Comparison of ENCODE assay signal across 8 cellular contexts in the genomic region with DNA sequence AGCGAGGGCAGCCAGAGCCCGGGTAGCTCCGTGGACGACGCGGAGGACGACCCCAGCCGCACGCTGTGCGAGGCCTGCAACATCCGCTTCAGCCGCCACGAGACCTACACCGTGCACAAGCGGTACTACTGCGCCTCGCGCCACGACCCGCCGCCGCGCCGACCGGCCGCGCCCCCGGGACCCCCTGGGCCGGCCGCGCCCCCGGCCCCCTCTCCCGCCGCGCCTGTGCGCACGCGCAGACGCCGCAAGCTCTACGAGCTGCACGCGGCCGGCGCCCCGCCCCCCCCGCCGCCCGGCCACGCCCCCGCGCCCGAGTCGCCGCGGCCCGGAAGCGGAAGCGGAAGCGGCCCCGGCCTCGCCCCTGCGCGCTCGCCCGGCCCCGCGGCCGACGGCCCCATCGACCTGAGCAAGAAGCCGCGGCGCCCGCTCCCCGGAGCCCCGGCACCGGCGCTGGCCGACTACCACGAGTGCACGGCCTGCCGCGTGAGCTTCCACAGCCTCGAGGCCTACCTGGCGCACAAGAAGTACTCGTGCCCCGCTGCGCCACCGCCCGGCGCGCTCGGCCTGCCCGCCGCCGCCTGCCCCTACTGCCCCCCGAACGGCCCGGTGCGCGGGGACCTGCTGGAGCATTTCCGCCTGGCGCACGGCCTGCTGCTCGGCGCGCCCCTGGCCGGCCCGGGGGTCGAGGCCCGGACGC. TPM values are rescaled to one million over a fixed set of nuclear protein-coding genes. Genes with fewer than 3 reads are reported as not detected.
A peak's percentile ranks its signal among the peaks of the same experiment; 100 is the strongest.
DNase-seq lines count a peak whose midpoint lies in the region; ATAC-seq, FAIRE-seq and TF ChIP-seq lines count a peak whose summit lies in the region.

No MANE protein-coding gene starts in this region.

- ATAC-seq in HG02678 (IDR thresholded peaks at IDR 0.05; ENCODE audit: unreplicated experiment) (peak; percentile 70), gastroesophageal sphincter (peak; percentile 83), thoracic aorta (ENCODE audit: insufficient number of reproducible peaks, low FRiP score, low read depth) (no peak)

- H3K4me3 ChIP-seq in Peyer's patch (peak overlapping the region; percentile 61 to 78 (median 71)), gastroesophageal sphincter (peak overlapping the region; percentile 71 to 81), ovary (peak overlapping the region; percentile 65), thoracic aorta (peak overlapping the region; percentile 81)

- H3K27me3 ChIP-seq in Peyer's patch (peaks cover 0 to under 1% of the 10 kb centered on the region in 2 donors), gastroesophageal sphincter (peaks cover 12% of the 10 kb centered on the region), ovary (no peaks in the 10 kb centered on the region), thoracic aorta (replicated peaks; ENCODE audit: insufficient read depth) (no peaks in the 10 kb centered on the region)

- no peaks in the 10 kb centered on the region for H3K36me3 ChIP-seq in Peyer's patch
- peaks cover 0 to 13% of the 10 kb centered on the region in 2 donors for H3K36me3 ChIP-seq in gastroesophageal sphincter
- H3K36me3 ChIP-seq in ovary, result no peaks in the 10 kb centered on the region
- no peaks in the 10 kb centered on the region for H3K36me3 ChIP-seq in thoracic aorta

- intact Hi-C loops in ovary (cut with DNase I), result no loop called here

- DNase-seq in GM12891 (ENCODE audit: insufficient read length, low spot score) (peak; percentile 90), Peyer's patch (peak; percentile 67 to 84 (median 71)), ovary (peak; percentile 78 to 90 (median 86)), thoracic aorta (ENCODE audit: low spot score) (no peak), SK-N-DZ (ENCODE audit: low spot score) (no peak)
- DNase-seq in activated naive CD4-positive, alpha-beta T cell (lab: John Stamatoyannopoulos, UW), result peak; percentile 55 to 85 (median 60)

- TF ChIP-seq POLR2A in GM12891 (IDR thresholded peaks at IDR 0.05; ENCODE audit: low read depth, low read length), result no peak
- TF ChIP-seq POLR2A in Peyer's patch (IDR thresholded peaks at IDR 0.05), result peak in 1 of 2 donors; percentile 46
- peak; percentile 57 to 66 for TF ChIP-seq POLR2A in gastroesophageal sphincter (IDR thresholded peaks at IDR 0.05)
- peak; percentile 44 for TF ChIP-seq POLR2A in ovary (IDR thresholded peaks at IDR 0.05)

- peak; percentile 26 for FAIRE-seq in GM12891 (lab: Jason Lieb, UNC)

- TF ChIP-seq EP300 in gastroesophageal sphincter (IDR thresholded peaks at IDR 0.05), result no peak
- TF ChIP-seq EP300 in ovary (IDR thresholded peaks at IDR 0.05), result no peak

- WGBS in gastroesophageal sphincter (ENCODE audit: low coverage in 1 of 2), 2 donors, result no CpG with 5 or more reads among the region's 113 CpGs
- 1 to 2% (median 1%) methylated on average over 14 to 112 of the region's 113 CpGs for WGBS in ovary, 3 donors

- H3K27ac ChIP-seq in Peyer's patch (peak overlapping the region; percentile 68 to 88 (median 82)), gastroesophageal sphincter (peak overlapping the region; percentile 68 to 97 (median 87)), ovary (peak overlapping the region in 1 of 2 donors; percentile 83), thoracic aorta (no peak overlapping the region)

- peaks cover 0 to 9% (median 4%) of the 10 kb centered on the region in 4 donors for H3K4me1 ChIP-seq in Peyer's patch
- H3K4me1 ChIP-seq in gastroesophageal sphincter, result peaks cover 0 to 30% (median 21%) of the 10 kb centered on the region in 3 donors
- peaks cover 20% of the 10 kb centered on the region for H3K4me1 ChIP-seq in ovary (ENCODE audit: insufficient read depth)
- H3K4me1 ChIP-seq in thoracic aorta (ENCODE audit: control insufficient read depth in 1 of 2, low read depth in 2 of 2), result peaks cover 6 to 10% of the 10 kb centered on the region in 2 donors

- TF ChIP-seq CTCF in Peyer's patch (IDR thresholded peaks at IDR 0.05) (no peak), gastroesophageal sphincter (IDR thresholded peaks at IDR 0.05) (peak in 3 of 4 experiments; percentile 15 to 40 (median 23)), ovary (IDR thresholded peaks at IDR 0.05) (no peak), thoracic aorta (IDR thresholded peaks at IDR 0.05) (no peak)

- H3K9me3 ChIP-seq in Peyer's patch (no peaks in the 10 kb centered on the region), gastroesophageal sphincter (no peaks in the 10 kb centered on the region), ovary (no peaks in the 10 kb centered on the region), thoracic aorta (no peaks in the 10 kb centered on the region)

TF ChIP-seq in GM12891, 5 proteins besides CTCF, POLR2A, EP300 and RAD21:
- no peak for TF ChIP-seq SPI1 (IDR thresholded peaks at IDR 0.05; ENCODE audit: low read depth, low read length)
- no peak for TF ChIP-seq POU2F2 (IDR thresholded peaks at IDR 0.05; ENCODE audit: low read depth, low read length)
- TF ChIP-seq PAX5 (IDR thresholded peaks at IDR 0.05; ENCODE audit: insufficient read depth, low read length, severe bottlenecking), result no peak
- no peak for TF ChIP-seq POLR2AphosphoS5 (IDR thresholded peaks at IDR 0.05; ENCODE audit: low read depth, low read length)
- TF ChIP-seq TAF1 (IDR thresholded peaks at IDR 0.05; ENCODE audit: low read depth, low read length), result no peak

RNA-seq across cellular contexts. Expression of a gene that starts 36.1 kb away (rescaled TPM):
- polyA plus RNA-seq in GM12891 (2012; ENCODE audit: low read depth, missing spikeins), result 26.0 TPM
- 10 to 100 TPM; 22.8 to 47.0 (median 32.9) TPM for total RNA-seq in Peyer's patch
- 10 to 100 TPM; 15.8 to 40.6 (median 23.3) TPM for total RNA-seq in gastroesophageal sphincter
- 10 to 100 TPM; 16.0 to 40.4 (median 36.5) TPM for total RNA-seq in ovary
- polyA plus RNA-seq in ovary, result 10 to 100 TPM; 17.1 to 25.3 TPM
- 10 to 100 TPM; 21.8 to 30.3 TPM for total RNA-seq in thoracic aorta
- 24.7 and 26.3 TPM in 2 replicates for polyA plus RNA-seq in SK-N-DZ (2014; cell fraction: cytosol; rRNA removed)
- 41.5 and 57.7 TPM in 2 replicates for polyA plus RNA-seq in SK-N-DZ (2014; cell fraction: nucleus; rRNA removed)

Comparison
In these comparisons a context has a peak if more than half of its experiments do, and no peak if none do; other contexts are left out.
1. DNase-seq: peak in GM12891 (single experiment), Peyer's patch (3 of 3), activated naive CD4-positive, alpha-beta T cell (4 of 4) and ovary (5 of 5); none in thoracic aorta (single experiment) and SK-N-DZ (single experiment).
2. H3K27ac ChIP-seq: peak in Peyer's patch (4 of 4) and gastroesophageal sphincter (4 of 4); none in thoracic aorta (0 of 2).
3. CTCF ChIP-seq: peak in gastroesophageal sphincter (3 of 4); none in Peyer's patch (0 of 6), ovary (0 of 3) and thoracic aorta (single experiment).
4. Peak in every context shown above with its lines, with median percentiles within 50 percentile points of each other: H3K4me3 ChIP-seq.